ENCODE assay signal across 8 cellular contexts in the genomic region with DNA sequence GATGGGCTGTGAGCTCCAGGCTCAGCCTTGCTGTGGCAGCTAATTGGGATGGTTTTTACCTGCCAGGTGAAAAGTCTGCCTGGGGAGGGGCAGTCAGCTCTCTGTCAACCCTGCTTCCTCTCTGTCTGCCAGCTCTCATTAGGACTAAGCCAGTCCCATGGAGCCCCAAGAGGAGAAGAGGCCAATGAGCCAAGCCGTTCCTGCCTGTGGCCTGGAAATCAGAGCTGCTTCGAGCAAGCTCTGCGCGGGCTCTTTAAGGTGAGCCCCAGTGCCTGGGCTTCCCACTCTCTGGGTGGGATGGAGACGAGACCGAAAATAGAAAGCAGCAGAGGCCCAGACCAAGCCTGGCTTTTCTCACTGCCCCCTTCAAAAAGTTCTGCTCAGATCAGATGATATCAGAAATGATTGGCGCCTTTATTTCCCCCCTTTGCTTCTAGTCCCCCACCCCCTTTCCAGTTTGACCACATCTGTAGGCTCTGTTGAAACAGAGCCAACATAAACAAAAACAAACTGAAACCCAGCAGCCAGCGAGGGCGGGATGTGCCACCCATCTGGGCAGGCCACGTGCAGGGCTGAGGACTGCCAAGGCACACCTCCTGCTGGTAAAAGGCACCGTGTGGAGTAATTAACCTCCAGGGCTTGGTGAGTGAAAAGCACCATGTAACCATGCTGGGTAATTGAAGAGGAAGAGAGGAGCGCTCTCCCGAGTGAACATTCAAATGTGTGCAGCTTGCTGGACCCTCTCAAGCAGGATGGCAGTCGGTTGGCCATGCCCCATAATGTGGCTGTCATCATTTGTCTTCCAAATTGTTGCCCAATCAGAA.
A peak's percentile ranks its signal among the peaks of the same experiment; 100 is the strongest.
DNase-seq lines count a peak whose midpoint lies in the region; ATAC-seq lines count a peak whose summit lies in the region.

No MANE protein-coding gene starts in this region.

- DNase-seq in ELF-1 (ENCODE audit: low read depth, low spot score) (peak; percentile 51), NCI-H1105 (lab: John Stamatoyannopoulos, UW) (peak; percentile 80), left cardiac atrium (peak; percentile 54), NCI-H82 treated with DMSO at 0.1 percent for 48 hours (lab: John Stamatoyannopoulos, UW; ENCODE audit: unreplicated experiment) (no peak), Kasumi-1 (lab: John Stamatoyannopoulos, UW) (no peak), inferior parietal cortex (ENCODE audit: extremely low spot score) (no peak)
- peak; percentile 24 for DNase-seq in activated CD4-positive, alpha-beta T cell treated with anti-CD3 and anti-CD28 coated beads, Interleukin-2, amount 50 U/mL, for 1 hour
- DNase-seq in stimulated activated effector memory CD8-positive, alpha-beta T cell treated with anti-CD3 and anti-CD28 coated beads, Interleukin-12 subunit alpha, Interleukin-12 subunit beta, amount 100 ng/mL, for 72 hours (ENCODE audit: low spot score in 2 of 2), result no peak

- H3K4me3 Mint-ChIP-seq in stimulated activated effector memory CD8-positive, alpha-beta T cell treated with anti-CD3 and anti-CD28 coated beads, Interleukin-12 subunit alpha, Interleukin-12 subunit beta, amount 100 ng/mL, for 72 hours, result no peak overlapping the region

- H3K4me1 Mint-ChIP-seq in stimulated activated effector memory CD8-positive, alpha-beta T cell treated with anti-CD3 and anti-CD28 coated beads, Interleukin-12 subunit alpha, Interleukin-12 subunit beta, amount 100 ng/mL, for 72 hours, result peaks cover 28% of the 10 kb centered on the region

- intact Hi-C loops in left cardiac atrium (cut with DNase I), result no loop called here

- no peak overlapping the region for H3K27ac Mint-ChIP-seq in stimulated activated effector memory CD8-positive, alpha-beta T cell treated with anti-CD3 and anti-CD28 coated beads, Interleukin-12 subunit alpha, Interleukin-12 subunit beta, amount 100 ng/mL, for 72 hours

- no peaks in the 10 kb centered on the region for H3K9me3 Mint-ChIP-seq in stimulated activated effector memory CD8-positive, alpha-beta T cell treated with anti-CD3 and anti-CD28 coated beads, Interleukin-12 subunit alpha, Interleukin-12 subunit beta, amount 100 ng/mL, for 72 hours

- ATAC-seq in left cardiac atrium, result peak; percentile 53 to 56
- ATAC-seq in stimulated activated effector memory CD8-positive, alpha-beta T cell treated with anti-CD3 and anti-CD28 coated beads, Interleukin-12 subunit alpha, Interleukin-12 subunit beta, amount 100 ng/mL, for 72 hours, result peak; percentile 5

- no peaks in the 10 kb centered on the region for H3K36me3 Mint-ChIP-seq in stimulated activated effector memory CD8-positive, alpha-beta T cell treated with anti-CD3 and anti-CD28 coated beads, Interleukin-12 subunit alpha, Interleukin-12 subunit beta, amount 100 ng/mL, for 72 hours

Comparison
In these comparisons a context has a peak if more than half of its experiments do, and no peak if none do; other contexts are left out.
1. DNase-seq: peak in ELF-1 (single experiment), NCI-H1105 (single experiment), activated CD4-positive, alpha-beta T cell treated with anti-CD3 and anti-CD28 coated beads, Interleukin-2, amount 50 U/mL, for 1 hour (single experiment) and left cardiac atrium (single experiment); none in stimulated activated effector memory CD8-positive, alpha-beta T cell treated with anti-CD3 and anti-CD28 coated beads, Interleukin-12 subunit alpha, Interleukin-12 subunit beta, amount 100 ng/mL, for 72 hours (0 of 2), NCI-H82 treated with DMSO at 0.1 percent for 48 hours (single experiment), Kasumi-1 (0 of 2) and inferior parietal cortex (single experiment).